Comparison of ENCODE assay signal across 24 cellular contexts in the genomic region with DNA sequence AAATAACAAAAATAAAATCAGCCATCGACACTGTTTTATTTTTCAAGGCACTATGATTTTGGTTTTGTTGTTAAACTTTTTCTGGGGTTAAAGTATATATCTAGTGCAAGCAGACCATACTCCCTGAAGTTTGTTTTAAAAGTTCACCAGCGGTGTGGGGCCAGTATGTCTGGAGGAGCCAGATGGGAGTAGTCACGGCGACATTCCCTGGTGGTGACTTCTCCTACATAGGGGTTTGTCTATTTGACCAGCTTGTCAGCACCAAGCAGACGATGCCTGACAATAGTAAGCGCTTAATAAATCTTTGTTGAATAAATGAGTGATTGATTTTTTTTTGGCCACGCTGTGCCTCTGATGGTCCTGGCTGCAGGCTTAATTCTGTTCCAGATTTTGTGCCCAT.
"Had no signal": no experiment of that assay in that cellular context is flagged by ENCODE, and none has a peak within 500 bp of the region (broad histone marks: within the 10 kb centered on the region; RNA-seq: fewer than 3 reads in every experiment).

No MANE protein-coding gene starts in this region.

- H3K27ac ChIP-seq: left lung, lower lobe of right lung, neutrophil, ovary, right atrium auricular region, spleen, tibial nerve, upper lobe of left lung, vagina had no signal

- ATAC-seq: left cardiac atrium; left lung; lower lobe of right lung; natural killer cell; sciatic nerve; stimulated activated effector memory CD8-positive, alpha-beta T cell treated with anti-CD3 and anti-CD28 coated beads, Interleukin-12 subunit alpha, Interleukin-12 subunit beta, amount 100 ng/mL, for 72 hours had no signal

- H3K9me3 ChIP-seq: left lung, lower lobe of right lung, neutrophil, ovary, spleen, upper lobe of left lung, vagina had no signal

- H3K36me3 ChIP-seq: left lung, lower lobe of right lung, neutrophil, ovary, right atrium auricular region, spleen, tibial nerve, upper lobe of left lung, vagina had no signal

- DNase-seq: head of caudate nucleus; hippocampal formation; kidney glomerular epithelial cell; left cardiac atrium; left lung; lower lobe of right lung; mammary epithelial cell; mesenchymal stem cell; naive B cell; natural killer cell; occipital lobe; ovary; small intestine; spleen; stimulated activated CD4-positive, alpha-beta T cell treated with anti-CD3 and anti-CD28 coated beads, Interleukin-4, amount 100 ng/mL, for 24 hours; stimulated activated naive CD4-positive, alpha-beta T cell; substantia nigra; upper lobe of left lung had no signal

- H3K4me1 ChIP-seq: left lung, lower lobe of right lung, right atrium auricular region, spleen, tibial nerve, upper lobe of left lung, vagina had no signal

- H3K4me3 ChIP-seq: left lung, lower lobe of right lung, ovary, right atrium auricular region, spleen, tibial nerve, upper lobe of left lung, vagina had no signal

- H3K27me3 ChIP-seq: left lung, neutrophil, ovary, right atrium auricular region, spleen, tibial nerve, upper lobe of left lung, vagina had no signal
